In the genomic region with DNA sequence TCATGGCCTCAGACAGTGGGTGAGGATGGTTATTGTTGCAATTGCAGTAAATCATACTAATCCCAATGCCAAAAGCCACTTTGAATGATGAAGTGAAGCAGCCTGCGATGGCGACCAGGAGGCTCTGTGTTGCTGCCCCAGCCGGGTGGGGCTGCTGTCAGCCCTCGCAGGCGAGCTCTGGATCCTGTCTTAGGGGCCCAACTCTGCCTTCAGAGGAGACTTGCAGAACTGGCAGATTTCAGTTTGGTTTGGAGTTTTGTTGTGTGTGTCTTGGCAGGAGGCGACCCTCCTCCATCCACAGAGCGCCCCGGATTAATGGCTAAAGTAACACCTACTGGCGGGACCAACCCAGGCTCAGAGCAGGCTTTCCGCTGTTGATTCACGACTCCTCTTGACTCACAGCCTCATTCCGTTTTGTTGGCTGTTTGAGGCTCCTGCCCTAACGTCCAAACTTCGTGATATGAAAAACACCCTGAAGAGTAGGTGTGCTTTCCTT, we compare ENCODE assay signal across 19 cellular contexts.
"Had no signal": no experiment of that assay in that cellular context is flagged by ENCODE, and none has a peak within 500 bp of the region (broad histone marks: within the 10 kb centered on the region; RNA-seq: fewer than 3 reads in every experiment).

No MANE protein-coding gene starts in this region.

- ATAC-seq: activated T-cell treated with anti-CD3 and anti-CD28 coated beads, Interleukin-2, amount 50 U/mL, for 72 hours; esophagus mucosa; left colon; lower lobe of right lung; stimulated activated naive CD8-positive, alpha-beta T cell treated with anti-CD3 and anti-CD28 coated beads, Interleukin-15, amount 100 ng/mL, for 72 hours; upper lobe of right lung had no signal

- H3K9me3 ChIP-seq: lower lobe of right lung, suprapubic skin, upper lobe of right lung had no signal

- H3K4me3 ChIP-seq: hepatocyte, lower lobe of right lung, skin epidermis, suprapubic skin, upper lobe of right lung had no signal

- H3K27me3 ChIP-seq: suprapubic skin, upper lobe of right lung had no signal

- H3K27ac ChIP-seq: hepatocyte, lower lobe of right lung, skin epidermis, suprapubic skin, upper lobe of right lung, WERI-Rb-1 had no signal

- H2AFZ ChIP-seq: hepatocyte had no signal

- H3K36me3 ChIP-seq: lower lobe of right lung, suprapubic skin, upper lobe of right lung, WERI-Rb-1 had no signal

- H3K4me2 ChIP-seq: hepatocyte had no signal

- DNase-seq: activated CD4-positive, alpha-beta T cell treated with anti-CD3 and anti-CD28 coated beads for 1 hour; activated CD4-positive, alpha-beta T cell treated with anti-CD3 and anti-CD28 coated beads, Interleukin-2, amount 50 U/mL, for 4 hours; activated effector memory CD4-positive, alpha-beta T cell treated with anti-CD3 and anti-CD28 coated beads, Interleukin-2, amount 50 U/mL, for 16 hours; activated naive CD4-positive, alpha-beta T cell treated with anti-CD3 and anti-CD28 coated beads, Interleukin-2, amount 50 U/mL, for 16 hours; activated T-cell treated with anti-CD3 and anti-CD28 coated beads, Interleukin-2, amount 50 U/mL, for 72 hours; cerebellar nuclear complex; effector CD4-positive, alpha-beta T cell; foreskin fibroblast; lower lobe of right lung; midbrain; occipital lobe; upper lobe of right lung had no signal

- H3K4me1 ChIP-seq: lower lobe of right lung, upper lobe of right lung had no signal

- H3K79me2 ChIP-seq: hepatocyte had no signal
